ENCODE assay signal across 17 cellular contexts in genomic region chr16:53121666-53122065, GRCh38.
A peak's percentile ranks its signal among the peaks of the same experiment; 100 is the strongest.
DNase-seq lines count a peak whose midpoint lies in the region; ATAC-seq and TF ChIP-seq lines count a peak whose summit lies in the region.
"Had no signal": no experiment of that assay in that cellular context is flagged by ENCODE, and none has a peak within 500 bp of the region (broad histone marks: within the 10 kb centered on the region; RNA-seq: fewer than 3 reads in every experiment).

No MANE protein-coding gene starts in this region.

- H3F3A ChIP-seq in GM23248 (ENCODE audit: insufficient read depth) (peaks cover 16% of the 10 kb centered on the region; the same call in 1 of the 2 replicates), MM.1S (ENCODE audit: insufficient read depth, low read length) (no peaks in the 10 kb centered on the region)

- H3K36me3 Mint-ChIP-seq in osteocyte (ENCODE audit: unreplicated experiment): peaks cover 6% of the 10 kb centered on the region

- 0 to 3% methylated on average over 1 of the region's 1 CpG for WGBS in GM23248 (ENCODE audit: low coverage in 1 of 2, low lambda C conversion rate in 2 of 2, missing lambda C conversion rate in 2 of 2), 2 experiments

- H3K9me2 ChIP-seq in GM23248 (ENCODE audit: insufficient read depth) (no peaks in the 10 kb centered on the region), MM.1S (replicated peaks; ENCODE audit: insufficient read depth, low read length) (no peaks in the 10 kb centered on the region)

- H3K9me3 ChIP-seq in GM23248 (ENCODE audit: low read depth) (no peaks in the 10 kb centered on the region), MM.1S (replicated peaks; ENCODE audit: insufficient read depth, low read length) (no peaks in the 10 kb centered on the region)

- no peak overlapping the region for H3K4me2 ChIP-seq in GM23248 (ENCODE audit: unreplicated experiment)
- H3K4me2 ChIP-seq in MM.1S (ENCODE audit: low read depth, low read length): no peak overlapping the region
- H3K4me2 ChIP-seq: KMS-11 had no signal

- H3K4me3 Mint-ChIP-seq in osteocyte (ENCODE audit: unreplicated experiment): no peak overlapping the region
- H3K4me3 Mint-ChIP-seq: activated CD4-positive, alpha-beta T cell treated with anti-CD3 and anti-CD28 coated beads, Interleukin-2, amount 10 ng/mL, durations not matched to agents 7 days and 5 days; activated naive CD4-positive, alpha-beta T cell treated with anti-CD3 and anti-CD28 coated beads for 36 hours; H9 had no signal

- H3K79me2 ChIP-seq in ACC112 (ENCODE audit: control insufficient read depth, insufficient read depth, low read length, unreplicated experiment) (peaks cover 14% of the 10 kb centered on the region), GM23248 (ENCODE audit: insufficient read depth) (peaks cover 35% of the 10 kb centered on the region), MM.1S (ENCODE audit: low read length) (no peaks in the 10 kb centered on the region)

- TF ChIP-seq CTCF in fibroblast of pulmonary artery (IDR thresholded peaks at IDR 0.05; ENCODE audit: low read length, missing control alignments) (no peak), osteocyte (IDR thresholded peaks at IDR 0.05) (no peak), MM.1S (IDR thresholded peaks at IDR 0.05; ENCODE audit: low read length) (no peak)

- H3K27ac ChIP-seq in ACC112 (ENCODE audit: low read depth, low read length) (peak overlapping the region; percentile 45; the same call in 1 of the 2 replicates), GM23248 (no peak overlapping the region), MM.1S (ENCODE audit: low read length) (no peak overlapping the region)
- H3K27ac ChIP-seq: epithelial cell of prostate, KMS-11 had no signal

- no peaks in the 10 kb centered on the region for H3K27me3 Mint-ChIP-seq in osteocyte (ENCODE audit: unreplicated experiment)
- H3K27me3 Mint-ChIP-seq: activated CD4-positive, alpha-beta T cell treated with anti-CD3 and anti-CD28 coated beads, Interleukin-2, amount 10 ng/mL, durations not matched to agents 7 days and 5 days had no signal

- H3K4me1 ChIP-seq in ACC112 (ENCODE audit: control insufficient read depth, insufficient read depth, low read length, unreplicated experiment) (peaks cover 7% of the 10 kb centered on the region), GM23248 (ENCODE audit: insufficient read depth) (0 out of 2 replicates have a peak, but pooled peaks cover 7% of the 10 kb centered on the region), MM.1S (ENCODE audit: low read length) (peaks cover 4% of the 10 kb centered on the region; the same call in 1 of the 2 replicates)

- H2AFZ ChIP-seq in ACC112 (ENCODE audit: low read length, unreplicated experiment) (no peak overlapping the region), GM23248 (no peak overlapping the region), MM.1S (ENCODE audit: low read length) (no peak overlapping the region)

- in situ Hi-C loops in GM23248 (cut with MboI): loop anchor here (10.0 kb wide), 1 partner anchor 57 kb away; no protein-coding TSS in a partner anchor

- H3K36me3 ChIP-seq in ACC112 (ENCODE audit: insufficient read depth, low read length) (no peaks in the 10 kb centered on the region), GM23248 (ENCODE audit: low read depth) (no peaks in the 10 kb centered on the region), MM.1S (replicated peaks; ENCODE audit: insufficient read depth, low read length) (no peaks in the 10 kb centered on the region)

- peaks cover 18% of the 10 kb centered on the region for H3K4me1 Mint-ChIP-seq in osteocyte (ENCODE audit: unreplicated experiment)
- H3K4me1 Mint-ChIP-seq: activated CD4-positive, alpha-beta T cell treated with anti-CD3 and anti-CD28 coated beads, Interleukin-2, amount 10 ng/mL, durations not matched to agents 7 days and 5 days; H9 had no signal

- H3K4me3 ChIP-seq in ACC112 (ENCODE audit: low read depth, low read length): no peak overlapping the region
- H3K4me3 ChIP-seq in GM23248: no peak overlapping the region
- no peak overlapping the region for H3K4me3 ChIP-seq in fibroblast of pulmonary artery (replicated peaks; ENCODE audit: low read depth, low read length)
- H3K4me3 ChIP-seq in MM.1S (ENCODE audit: low read length): no peak overlapping the region

- DNase-seq in GM23248 (peak; percentile 13), fibroblast of pulmonary artery (ENCODE audit: low read depth) (peak; percentile 37), osteocyte (ENCODE audit: extremely low spot score, unreplicated experiment) (no peak), MM.1S (no peak), NCI-H1436 treated with DMSO at 0.1 percent for 48 hours (lab: John Stamatoyannopoulos, UW) (no peak)
- DNase-seq in stimulated activated CD4-positive, alpha-beta T cell treated with anti-CD3 and anti-CD28 coated beads, Interleukin-4, amount 100 ng/mL, for 24 hours: no peak
- DNase-seq: activated CD4-positive, alpha-beta T cell treated with anti-CD3 and anti-CD28 coated beads, Interleukin-2, amount 10 ng/mL, durations not matched to agents 7 days and 5 days; activated naive CD4-positive, alpha-beta T cell treated with anti-CD3 and anti-CD28 coated beads for 36 hours; activated T-cell treated with anti-CD3 and anti-CD28 coated beads for 4 hours; dermis blood vessel endothelial cell; H9; kidney glomerular epithelial cell; stimulated activated CD4-positive, alpha-beta T cell treated with anti-CD3 and anti-CD28 coated beads, Interleukin-15, amount 100 ng/mL, for 24 hours had no signal

- H3K27me3 ChIP-seq in ACC112 (ENCODE audit: insufficient read depth, low read length) (no peaks in the 10 kb centered on the region), GM23248 (replicated peaks; ENCODE audit: insufficient read depth) (no peaks in the 10 kb centered on the region), MM.1S (replicated peaks; ENCODE audit: insufficient read depth, low read length) (no peaks in the 10 kb centered on the region)

- ATAC-seq in GM18517 (IDR thresholded peaks at IDR 0.05; ENCODE audit: unreplicated experiment): no peak

- peak overlapping the region; percentile 75 for H3K27ac Mint-ChIP-seq in osteocyte (ENCODE audit: unreplicated experiment)
- H3K27ac Mint-ChIP-seq: activated CD4-positive, alpha-beta T cell treated with anti-CD3 and anti-CD28 coated beads, Interleukin-2, amount 10 ng/mL, durations not matched to agents 7 days and 5 days; activated naive CD4-positive, alpha-beta T cell treated with anti-CD3 and anti-CD28 coated beads for 36 hours had no signal

- H3K9ac ChIP-seq in GM23248 (no peak overlapping the region), MM.1S (ENCODE audit: low read length) (no peak overlapping the region)
- H3K9ac ChIP-seq: KMS-11 had no signal

- H3K9me3 Mint-ChIP-seq in osteocyte (ENCODE audit: unreplicated experiment): peaks cover 3% of the 10 kb centered on the region
- H3K9me3 Mint-ChIP-seq: activated CD4-positive, alpha-beta T cell treated with anti-CD3 and anti-CD28 coated beads, Interleukin-2, amount 10 ng/mL, durations not matched to agents 7 days and 5 days had no signal

- H4K20me1 ChIP-seq in GM23248 (ENCODE audit: insufficient read depth) (no peaks in the 10 kb centered on the region), MM.1S (ENCODE audit: insufficient read depth, low read length) (no peaks in the 10 kb centered on the region)

Comparison
In these comparisons a context has a peak if more than half of its experiments do, and no peak if none do; other contexts are left out.
1. DNase-seq: peak in GM23248 (single experiment) and fibroblast of pulmonary artery (single experiment); none in osteocyte (single experiment), MM.1S (single experiment), stimulated activated CD4-positive, alpha-beta T cell treated with anti-CD3 and anti-CD28 coated beads, Interleukin-4, amount 100 ng/mL, for 24 hours (single experiment) and NCI-H1436 treated with DMSO at 0.1 percent for 48 hours (single experiment).